8 cellular contexts compared by ENCODE assay signal in the genomic region with DNA sequence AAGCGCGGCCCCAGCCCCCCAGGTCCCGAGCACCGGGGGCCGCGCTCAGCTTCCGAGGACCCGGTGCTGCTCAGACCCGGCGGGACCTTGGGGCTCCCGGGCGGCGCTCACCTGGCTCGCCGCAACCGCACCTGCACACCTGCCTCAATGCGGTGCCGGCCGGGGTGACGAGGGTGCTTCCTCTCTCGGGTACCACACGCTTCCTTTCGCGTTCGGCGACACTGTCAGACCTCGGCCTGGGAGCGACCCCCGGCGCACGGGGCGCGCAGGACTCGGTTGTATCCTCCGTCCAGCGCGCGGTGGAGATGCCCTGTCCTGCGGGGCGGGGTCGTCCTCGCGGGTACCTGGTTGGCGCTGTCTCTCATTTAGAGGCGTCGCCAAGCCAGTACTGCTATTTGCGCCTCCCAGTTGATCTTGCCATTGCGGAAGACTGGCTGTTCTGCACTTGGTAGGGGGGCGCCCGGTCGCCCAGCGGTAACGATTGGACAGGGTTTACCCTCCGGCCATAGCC.
DNase-seq lines count a peak whose midpoint lies in the region; ATAC-seq and TF ChIP-seq lines count a peak whose summit lies in the region.

No MANE protein-coding gene starts in this region.

- H2AFZ ChIP-seq in parathyroid adenoma, result peak overlapping the region; percentile 75

- TF ChIP-seq CTCF in parathyroid adenoma (IDR thresholded peaks at IDR 0.05), result no peak

- DNase-seq in NT2/D1 (ENCODE audit: low read depth, low spot score) (no peak), glomerular visceral epithelial cell (ENCODE audit: extremely low spot score) (peak; percentile 50), SHP77 treated with DMSO at 0.1 percent for 48 hours (lab: John Stamatoyannopoulos, UW) (no peak)
- peak; percentile 38 for DNase-seq in activated naive CD4-positive, alpha-beta T cell treated with Interleukin-2 at 50 U/mL for 16 hours

- H3K36me3 ChIP-seq in NT2/D1 (ENCODE audit: insufficient read depth, insufficient read length, low read length), result no peaks in the 10 kb centered on the region
- no peaks in the 10 kb centered on the region for H3K36me3 ChIP-seq in parathyroid adenoma (ENCODE audit: control insufficient read depth, insufficient read depth, low read length)

- peaks cover 9% of the 10 kb centered on the region for H3K4me1 ChIP-seq in NT2/D1 (ENCODE audit: insufficient read depth, insufficient read length)
- H3K4me1 ChIP-seq in parathyroid adenoma, result peaks cover 5% of the 10 kb centered on the region

- no peak overlapping the region for H3K27ac ChIP-seq in parathyroid adenoma

- peaks cover 20% of the 10 kb centered on the region for H3K79me2 ChIP-seq in parathyroid adenoma

- peak; percentile 19 for ATAC-seq in GM18502 (IDR thresholded peaks at IDR 0.05; ENCODE audit: poor library complexity, unreplicated experiment)
- peak; percentile 22 for ATAC-seq in HG02884 (IDR thresholded peaks at IDR 0.05; ENCODE audit: unreplicated experiment)
- no peak for ATAC-seq in HG02870 (IDR thresholded peaks at IDR 0.05; ENCODE audit: unreplicated experiment)

- peak overlapping the region; percentile 80 for H3K9ac ChIP-seq in NT2/D1 (ENCODE audit: insufficient read length, low read depth)
- no peak overlapping the region for H3K9ac ChIP-seq in parathyroid adenoma

- H3K4me2 ChIP-seq in parathyroid adenoma (ENCODE audit: low read length), result peak overlapping the region; percentile 70

- H3K4me3 ChIP-seq in NT2/D1 (ENCODE audit: insufficient read length, low read depth) (peak overlapping the region; percentile 62), parathyroid adenoma (ENCODE audit: low read depth, low read length) (peak overlapping the region; percentile 56)

- no peaks in the 10 kb centered on the region for H3K9me3 ChIP-seq in NT2/D1 (ENCODE audit: insufficient read depth, low read length)
- H3K9me3 ChIP-seq in parathyroid adenoma (ENCODE audit: control insufficient read depth, low read length), result no peaks in the 10 kb centered on the region

- peaks cover 16% of the 10 kb centered on the region for H3K27me3 ChIP-seq in NT2/D1 (ENCODE audit: insufficient read depth, insufficient read length)
- H3K27me3 ChIP-seq in parathyroid adenoma (ENCODE audit: control insufficient read depth, insufficient read depth, low read length), result no peaks in the 10 kb centered on the region

Comparison
In these comparisons a context has a peak if more than half of its experiments do, and no peak if none do; other contexts are left out.
1. DNase-seq: peak in activated naive CD4-positive, alpha-beta T cell treated with Interleukin-2 at 50 U/mL for 16 hours (single experiment) and glomerular visceral epithelial cell (single experiment); none in NT2/D1 (single experiment) and SHP77 treated with DMSO at 0.1 percent for 48 hours (single experiment).